21 cellular contexts compared by ENCODE assay signal in the genomic region with DNA sequence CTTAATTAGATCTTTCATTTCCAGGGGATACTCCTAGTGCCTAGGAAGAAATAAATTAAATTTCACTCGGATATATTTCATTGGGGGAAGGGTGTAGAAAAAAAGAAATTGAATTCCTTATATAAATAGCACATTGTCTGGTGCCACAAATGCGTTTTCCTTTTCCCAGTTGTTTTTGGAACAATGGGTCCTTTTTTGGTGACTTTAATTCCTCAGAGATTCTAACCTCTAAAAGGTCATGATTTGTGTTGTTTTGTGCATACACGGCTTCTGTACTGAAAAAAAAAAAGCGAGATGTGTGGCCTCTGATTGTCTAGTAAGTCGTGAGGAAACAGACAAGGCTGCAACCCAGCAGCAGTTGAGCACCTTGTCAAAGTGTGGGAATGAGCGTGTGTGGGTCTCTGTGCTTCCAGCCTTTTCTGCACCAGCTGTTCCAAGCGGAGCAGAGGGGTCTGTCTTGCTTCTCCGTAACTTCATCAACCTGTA.
DNase-seq lines count a peak whose midpoint lies in the region; TF ChIP-seq lines count a peak whose summit lies in the region.
"Had no signal": no experiment of that assay in that cellular context is flagged by ENCODE, and none has a peak within 500 bp of the region (broad histone marks: within the 10 kb centered on the region; RNA-seq: fewer than 3 reads in every experiment).

No MANE protein-coding gene starts in this region.

- TF ChIP-seq POLR2A in breast epithelium (IDR thresholded peaks at IDR 0.05) (no peak), suprapubic skin (IDR thresholded peaks at IDR 0.05) (no peak)

- TF ChIP-seq EP300 in suprapubic skin (IDR thresholded peaks at IDR 0.05): no peak

- H3K36me3 ChIP-seq in breast epithelium (no peaks in the 10 kb centered on the region), suprapubic skin (no peaks in the 10 kb centered on the region)
- H3K36me3 ChIP-seq: Peyer's patch had no signal

- TF ChIP-seq CTCF in MCF 10A (IDR thresholded peaks at IDR 0.05; ENCODE audit: unreplicated experiment) (no peak), breast epithelium (IDR thresholded peaks at IDR 0.05) (no peak), brain (conservative IDR thresholded peaks at IDR 0.05) (no peak), mesothelial cell of epicardium (IDR thresholded peaks at IDR 0.05; ENCODE audit: unreplicated experiment) (no peak), suprapubic skin (IDR thresholded peaks at IDR 0.05) (no peak)

- POLR2A ChIA-PET in MCF 10A (lab: Yijun Ruan, JAX): no interaction called here

- no peaks in the 10 kb centered on the region for H3K9me3 ChIP-seq in breast epithelium
- no peaks in the 10 kb centered on the region for H3K9me3 ChIP-seq in suprapubic skin
- H3K9me3 ChIP-seq: Peyer's patch had no signal

- H3K27me3 ChIP-seq in breast epithelium (no peaks in the 10 kb centered on the region), suprapubic skin (peaks cover 6% of the 10 kb centered on the region)
- H3K27me3 ChIP-seq: Peyer's patch had no signal

- intact Hi-C loops in MCF 10A (cut with micrococcal nuclease): no loop called here
- intact Hi-C loops in breast epithelium (cut with DNase I; ENCODE audit: low total_unique reads): no loop called here

- CTCF ChIA-PET in MCF 10A (lab: Yijun Ruan, JAX): no interaction called here

- H3K27me3 Mint-ChIP-seq in MCF 10A (ENCODE audit: insufficient read depth, unreplicated experiment) (no peaks in the 10 kb centered on the region), brain (peaks cover 4% of the 10 kb centered on the region), mesothelial cell of epicardium (ENCODE audit: low read depth) (no peaks in the 10 kb centered on the region)

- DNase-seq in MCF 10A (ENCODE audit: unreplicated experiment) (no peak), breast epithelium (ENCODE audit: low spot score in 2 of 2) (no peak), COLO829 (ENCODE audit: low spot score) (peak; percentile 54), mesothelial cell of epicardium (ENCODE audit: low spot score in 2 of 2, unreplicated experiment in 2 of 2) (no peak), NCI-H2196 treated with DMSO at 0.1 percent for 48 hours (lab: John Stamatoyannopoulos, UW; ENCODE audit: unreplicated experiment) (no peak), suprapubic skin (ENCODE audit: low spot score in 2 of 2) (no peak)
- DNase-seq in activated T-cell treated with anti-CD3 and anti-CD28 coated beads, Interleukin-2, amount 50 U/mL, for 1 hour: no peak
- DNase-seq: GF-D8; GM23248; HCEC 1CT; Kasumi-1; MM.1S; NCI-H1092 treated with DMSO at 0.1 percent for 48 hours; NCI-H146; NCI-H2029 treated with DMSO at 0.1 percent for 48 hours; NCI-H2171; NCI-H748 treated with DMSO at 0.1 percent for 48 hours; NK-92 treated with Interleukin-12 subunit alpha and Interleukin-12 subunit beta, amount 100 ng/mL, for 24 hours; Peyer's patch had no signal

- H3K27ac ChIP-seq in breast epithelium (no peak overlapping the region), suprapubic skin (no peak overlapping the region)
- H3K27ac ChIP-seq: GM23248, Peyer's patch, SK-N-MC had no signal

- H3K4me1 ChIP-seq in breast epithelium (no peaks in the 10 kb centered on the region), suprapubic skin (no peaks in the 10 kb centered on the region)
- H3K4me1 ChIP-seq: Peyer's patch had no signal

- no peaks in the 10 kb centered on the region for H3K36me3 Mint-ChIP-seq in MCF 10A (ENCODE audit: insufficient read depth, unreplicated experiment)
- peaks cover 4% of the 10 kb centered on the region for H3K36me3 Mint-ChIP-seq in brain
- H3K36me3 Mint-ChIP-seq in mesothelial cell of epicardium: no peaks in the 10 kb centered on the region

- H3K4me3 ChIP-seq in breast epithelium (no peak overlapping the region), suprapubic skin (no peak overlapping the region)
- H3K4me3 ChIP-seq: GM23248, Peyer's patch, SK-N-MC had no signal

- peak overlapping the region; percentile 25 for H3K27ac Mint-ChIP-seq in MCF 10A (ENCODE audit: low read depth, unreplicated experiment)
- H3K27ac Mint-ChIP-seq in brain: peak overlapping the region in 3 of 5 experiments; percentile 36 to 67 (median 48)
- H3K27ac Mint-ChIP-seq in mesothelial cell of epicardium: peak overlapping the region; percentile 32

- H3K4me1 Mint-ChIP-seq in MCF 10A (ENCODE audit: insufficient read depth, unreplicated experiment): peaks cover 15% of the 10 kb centered on the region
- peaks cover 76% of the 10 kb centered on the region for H3K4me1 Mint-ChIP-seq in brain
- peaks cover 52% of the 10 kb centered on the region for H3K4me1 Mint-ChIP-seq in mesothelial cell of epicardium

- H3K4me3 Mint-ChIP-seq in MCF 10A (ENCODE audit: unreplicated experiment) (no peak overlapping the region), brain (no peak overlapping the region), mesothelial cell of epicardium (no peak overlapping the region)

- 61% methylated on average over 8 of the region's 8 CpGs for whole genome bisulfite sequencing in suprapubic skin

- no TSS peak for BruUV-seq in MCF 10A (replicated peaks; lab: Mats Ljungman, UMichigan)

- no peaks in the 10 kb centered on the region for H3K9me3 Mint-ChIP-seq in MCF 10A (ENCODE audit: unreplicated experiment)
- H3K9me3 Mint-ChIP-seq in brain: no peaks in the 10 kb centered on the region
- no peaks in the 10 kb centered on the region for H3K9me3 Mint-ChIP-seq in mesothelial cell of epicardium
